In genomic region chr12:123532021-123532420, GRCh38 we compare ENCODE assay signal across 8 cellular contexts. TPM values are rescaled to one million over a fixed set of nuclear protein-coding genes. Genes with fewer than 3 reads are reported as not detected.
DNase-seq lines count a peak whose midpoint lies in the region; ATAC-seq, FAIRE-seq and TF ChIP-seq lines count a peak whose summit lies in the region.

No MANE protein-coding gene starts in this region.

- peaks cover 12% of the 10 kb centered on the region for H3K4me1 ChIP-seq in MM.1S (ENCODE audit: low read length)

- peaks cover 12 to 22% (median 16%) of the 10 kb centered on the region in 3 donors for H3K4me1 Mint-ChIP-seq in naive B cell

- intact Hi-C loops in left colon (cut with DNase I, micrococcal nuclease): no loop called here

- ATAC-seq in naive B cell (ENCODE audit: low read depth in 2 of 2) (peak; percentile 75 to 76), left colon (no peak), GM19452 (IDR thresholded peaks at IDR 0.05; ENCODE audit: unreplicated experiment) (no peak)

- H3K4me2 ChIP-seq in MM.1S (ENCODE audit: low read depth, low read length): 0 out of 2 replicates have a peak overlapping the region, but pooled peaks have one; percentile 21

- H3K27me3 Mint-ChIP-seq in naive B cell: peaks cover 5 to 9% (median 5%) of the 10 kb centered on the region in 3 donors

- no peak overlapping the region for H3K4me3 ChIP-seq in MM.1S (ENCODE audit: low read length)
- H3K4me3 ChIP-seq in cardiac fibroblast (replicated peaks in 1 of 2; ENCODE audit: low read depth in 2 of 2, low read length in 2 of 2): peak overlapping the region in 1 of 2 donors; percentile 79

- no peak overlapping the region for H3K9ac ChIP-seq in MM.1S (ENCODE audit: low read length)

- H3K27ac Mint-ChIP-seq in naive B cell: peak overlapping the region in 2 of 6 donors; percentile 56 to 62

- H3K27me3 ChIP-seq in MM.1S (replicated peaks; ENCODE audit: insufficient read depth, low read length): no peaks in the 10 kb centered on the region

- no peak for FAIRE-seq in GM12892 (lab: Jason Lieb, UNC)

- POLR2A ChIA-PET in GM10248 (lab: Yijun Ruan, JAX): no interaction called here

- H2AFZ ChIP-seq in MM.1S (ENCODE audit: low read length): no peak overlapping the region

- CTCF ChIA-PET in GM10248 (lab: Yijun Ruan, JAX): interaction anchor here (1.0 to 1.6 kb wide), 5 partner anchors 9 to 273 kb away, joined by 3 to 5 read pairs (median 3); no protein-coding TSS in a partner anchor

- no peaks in the 10 kb centered on the region for H3K79me2 ChIP-seq in MM.1S (ENCODE audit: low read length)

- H3K27ac ChIP-seq in MM.1S (ENCODE audit: low read length): no peak overlapping the region

- no peaks in the 10 kb centered on the region for H3K9me2 ChIP-seq in MM.1S (replicated peaks; ENCODE audit: insufficient read depth, low read length)

- no peak for TF ChIP-seq CTCF in GM10248 (IDR thresholded peaks at IDR 0.05; ENCODE audit: control extremely low read depth, extremely low read depth, low read depth, missing control alignments)
- TF ChIP-seq CTCF in MM.1S (IDR thresholded peaks at IDR 0.05; ENCODE audit: low read length): no peak
- no peak for TF ChIP-seq CTCF in cardiac fibroblast (IDR thresholded peaks at IDR 0.05; ENCODE audit: low read depth, low read length)

- no peaks in the 10 kb centered on the region for H4K20me1 ChIP-seq in MM.1S (ENCODE audit: insufficient read depth, low read length)

- H3K36me3 ChIP-seq in MM.1S (replicated peaks; ENCODE audit: insufficient read depth, low read length): no peaks in the 10 kb centered on the region

- H3K9me3 Mint-ChIP-seq in naive B cell: no peaks in the 10 kb centered on the region

- no peaks in the 10 kb centered on the region for H3K9me3 ChIP-seq in MM.1S (replicated peaks; ENCODE audit: insufficient read depth, low read length)

- peaks cover 0 to 5% of the 10 kb centered on the region in 2 donors for H3K36me3 Mint-ChIP-seq in naive B cell

- TF ChIP-seq POLR2A in GM12892 (IDR thresholded peaks at IDR 0.05; ENCODE audit: low read depth, low read length): no peak

- DNase-seq in GM10248 (ENCODE audit: extremely low spot score): peak; percentile 39
- DNase-seq in MM.1S: peak; percentile 23
- DNase-seq in cardiac fibroblast (ENCODE audit: low read depth in 2 of 2): peak; percentile 39 to 50
- peak; percentile 60 for DNase-seq in naive B cell
- DNase-seq in left colon: no peak
- no peak for DNase-seq in GM12892 (ENCODE audit: insufficient read length)
- no peak for DNase-seq in NCI-H1417 treated with DMSO at 0.1 percent for 48 hours (lab: John Stamatoyannopoulos, UW)

- peak overlapping the region; percentile 72 to 92 (median 84) for H3K4me3 Mint-ChIP-seq in naive B cell

- peaks cover 7% of the 10 kb centered on the region; the same call in 1 of the 2 replicates for H3F3A ChIP-seq in MM.1S (ENCODE audit: insufficient read depth, low read length)

RNA-seq across cellular contexts. Expression of gene RILPL1, which starts 1.5 kb away (rescaled TPM):
- under 1 TPM in 4 of 6 donors, not detected in 2; 0.07 to 0.25 (median 0.14) TPM for polyA plus RNA-seq in naive B cell (ENCODE audit: low read depth in 6 of 6)
- 1 to 10 TPM; 4.3 to 4.9 TPM for total RNA-seq in left colon
- polyA plus RNA-seq in GM12892 (2012; ENCODE audit: missing spikeins): 1.3 TPM

RNA-seq across cellular contexts. Expression of gene TMED2, which starts 52.3 kb away (rescaled TPM):
- 100 to 1,000 TPM; 214 to 412 (median 283) TPM for polyA plus RNA-seq in naive B cell (ENCODE audit: low read depth in 6 of 6)
- total RNA-seq in left colon: 100 to 1,000 TPM; 229 to 262 TPM
- 122 TPM for polyA plus RNA-seq in GM12892 (2012; ENCODE audit: missing spikeins)

Comparison
In these comparisons a context has a peak if more than half of its experiments do, and no peak if none do; other contexts are left out.
1. DNase-seq: peak in GM10248 (single experiment), MM.1S (single experiment), cardiac fibroblast (2 of 2) and naive B cell (single experiment); none in left colon (0 of 2), GM12892 (single experiment) and NCI-H1417 treated with DMSO at 0.1 percent for 48 hours (single experiment).
2. ATAC-seq: peak in naive B cell (2 of 2); none in left colon (single experiment) and GM19452 (single experiment).